27 cellular contexts compared by ENCODE assay signal in genomic region chr2:1186405-1186804, GRCh38.
"Had no signal": no experiment of that assay in that cellular context is flagged by ENCODE, and none has a peak within 500 bp of the region (broad histone marks: within the 10 kb centered on the region; RNA-seq: fewer than 3 reads in every experiment).

No MANE protein-coding gene starts in this region.

- H3K4me1 ChIP-seq: stomach, suprapubic skin, testis, tibial artery, tibial nerve, transverse colon, upper lobe of left lung, uterus, vagina had no signal

- H3K27me3 ChIP-seq: stomach, suprapubic skin, testis, thyroid gland, tibial artery, tibial nerve, transverse colon, upper lobe of left lung, uterus, vagina had no signal

- H3K4me3 Mint-ChIP-seq: stimulated activated effector memory CD8-positive, alpha-beta T cell treated with anti-CD3 and anti-CD28 coated beads, Interleukin-12 subunit alpha, Interleukin-12 subunit beta, amount 100 ng/mL, for 72 hours; stimulated activated memory B cell treated with anti-CD40 and anti-IgM and Interleukin-4, amounts not matched to agents 10 μg/mL and 1 μg/mL and 100 μg/mL, for 72 hours; stimulated activated naive CD8-positive, alpha-beta T cell treated with anti-CD3 and anti-CD28 coated beads, Interleukin-15, amount 100 ng/mL, for 72 hours; stimulated activated naive CD8-positive, alpha-beta T cell treated with anti-CD3 and anti-CD28 coated beads, Interleukin-15, Interleukin-2, amounts not matched to agents 100 ng/mL and 50 ng/mL, for 24 hours; type B pancreatic cell had no signal

- H3K27ac ChIP-seq: stomach, suprapubic skin, testis, thoracic aorta, thyroid gland, tibial artery, tibial nerve, transverse colon, upper lobe of left lung, uterus, vagina had no signal

- ATAC-seq: stimulated activated effector memory CD8-positive, alpha-beta T cell treated with anti-CD3 and anti-CD28 coated beads, Interleukin-12 subunit alpha, Interleukin-12 subunit beta, amount 100 ng/mL, for 72 hours; stimulated activated memory B cell treated with anti-CD40 and anti-IgM and Interleukin-4, amounts not matched to agents 10 μg/mL and 1 μg/mL and 100 μg/mL, for 72 hours; stimulated activated naive CD8-positive, alpha-beta T cell treated with anti-CD3 and anti-CD28 coated beads, Interleukin-15, amount 100 ng/mL, for 72 hours; stimulated activated naive CD8-positive, alpha-beta T cell treated with anti-CD3 and anti-CD28 coated beads, Interleukin-15, Interleukin-2, amounts not matched to agents 100 U/mL and 50 U/mL, for 24 hours had no signal

- H3K36me3 Mint-ChIP-seq: stimulated activated effector memory CD8-positive, alpha-beta T cell treated with anti-CD3 and anti-CD28 coated beads, Interleukin-12 subunit alpha, Interleukin-12 subunit beta, amount 100 ng/mL, for 72 hours; stimulated activated memory B cell treated with anti-CD40 and anti-IgM and Interleukin-4, amounts not matched to agents 10 μg/mL and 1 μg/mL and 100 μg/mL, for 72 hours; type B pancreatic cell had no signal

- H3K9me3 ChIP-seq: suprapubic skin, testis, thoracic aorta, thyroid gland, tibial artery, transverse colon, uterus, vagina had no signal

- DNase-seq: stimulated activated CD4-positive, alpha-beta T cell treated with anti-CD3 and anti-CD28 coated beads, Interleukin-2, amount 100 ng/mL, for 24 hours; stimulated activated CD4-positive, alpha-beta T cell treated with anti-CD3 and anti-CD28 coated beads, Interleukin-2, amount 100 ng/mL, for 48 hours; stimulated activated CD4-positive, alpha-beta T cell treated with anti-CD3 and anti-CD28 coated beads, Interleukin-4, amount 100 ng/mL, for 1 hour; stimulated activated CD4-positive, alpha-beta T cell treated with anti-CD3 and anti-CD28 coated beads, Interleukin-4, amount 100 ng/mL, for 24 hours; stimulated activated CD4-positive, alpha-beta T cell treated with anti-CD3 and anti-CD28 coated beads, Interleukin-4, amount 100 ng/mL, for 4 hours; stimulated activated CD8-positive, alpha-beta memory T cell treated with anti-CD3 and anti-CD28 coated beads, Interleukin-4, amount 100 ng/mL, for 48 hours; stimulated activated naive CD4-positive, alpha-beta T cell; stimulated activated naive CD4-positive, alpha-beta T cell treated with Interleukin-2 at 50 U/mL for 16 hours; stimulated activated naive CD8-positive, alpha-beta T cell treated with anti-CD3 and anti-CD28 coated beads, Interleukin-15, amount 100 ng/mL, for 72 hours; stimulated activated naive CD8-positive, alpha-beta T cell treated with anti-CD3 and anti-CD28 coated beads, Interleukin-15, Interleukin-2, amounts not matched to agents 100 U/mL and 50 U/mL, for 24 hours; stomach; substantia nigra; testis; thyroid gland; tibial artery; transverse colon; trophoblast cell; upper lobe of left lung; uterus had no signal

- H3K36me3 ChIP-seq: stomach, suprapubic skin, thoracic aorta, thyroid gland, tibial artery, tibial nerve, transverse colon, upper lobe of left lung, uterus, vagina had no signal

- H3K27me3 Mint-ChIP-seq: stimulated activated memory B cell treated with anti-CD40 and anti-IgM and Interleukin-4, amounts not matched to agents 10 μg/mL and 1 μg/mL and 100 μg/mL, for 72 hours; stimulated activated naive CD8-positive, alpha-beta T cell treated with anti-CD3 and anti-CD28 coated beads, Interleukin-15, amount 100 ng/mL, for 72 hours; stimulated activated naive CD8-positive, alpha-beta T cell treated with anti-CD3 and anti-CD28 coated beads, Interleukin-15, Interleukin-2, amounts not matched to agents 100 ng/mL and 50 ng/mL, for 24 hours; type B pancreatic cell had no signal

- H3K4me1 Mint-ChIP-seq: stimulated activated effector memory CD8-positive, alpha-beta T cell treated with anti-CD3 and anti-CD28 coated beads, Interleukin-12 subunit alpha, Interleukin-12 subunit beta, amount 100 ng/mL, for 72 hours; stimulated activated memory B cell treated with anti-CD40 and anti-IgM and Interleukin-4, amounts not matched to agents 10 μg/mL and 1 μg/mL and 100 μg/mL, for 72 hours; stimulated activated naive CD8-positive, alpha-beta T cell treated with anti-CD3 and anti-CD28 coated beads, Interleukin-15, amount 100 ng/mL, for 72 hours had no signal

- H3K4me3 ChIP-seq: stomach, suprapubic skin, testis, thoracic aorta, thyroid gland, tibial artery, tibial nerve, transverse colon, upper lobe of left lung, uterus, vagina had no signal

- H3K27ac Mint-ChIP-seq: stimulated activated effector memory CD8-positive, alpha-beta T cell treated with anti-CD3 and anti-CD28 coated beads, Interleukin-12 subunit alpha, Interleukin-12 subunit beta, amount 100 ng/mL, for 72 hours; stimulated activated memory B cell treated with anti-CD40 and anti-IgM and Interleukin-4, amounts not matched to agents 10 μg/mL and 1 μg/mL and 100 μg/mL, for 72 hours; stimulated activated naive CD8-positive, alpha-beta T cell treated with anti-CD3 and anti-CD28 coated beads, Interleukin-15, amount 100 ng/mL, for 72 hours; stimulated activated naive CD8-positive, alpha-beta T cell treated with anti-CD3 and anti-CD28 coated beads, Interleukin-15, Interleukin-2, amounts not matched to agents 100 ng/mL and 50 ng/mL, for 24 hours; type B pancreatic cell had no signal
